8 cellular contexts compared by ENCODE assay signal in genomic region chr2:55111570-55112228, GRCh38.
DNase-seq lines count a peak whose midpoint lies in the region; ATAC-seq and TF ChIP-seq lines count a peak whose summit lies in the region.

No MANE protein-coding gene starts in this region.

- H3K4me1 ChIP-seq in DND-41 (ENCODE audit: insufficient read depth, low read length), result peaks cover 8% of the 10 kb centered on the region
- H3K4me1 ChIP-seq in right atrium auricular region, result peaks cover 0 to 38% of the 10 kb centered on the region in 2 donors
- no peaks in the 10 kb centered on the region for H3K4me1 ChIP-seq in CD4-positive, alpha-beta memory T cell (ENCODE audit: insufficient read depth, low read length)

- H3K9me3 ChIP-seq in DND-41 (ENCODE audit: insufficient read depth, low read length, severe bottlenecking), result no peaks in the 10 kb centered on the region
- H3K9me3 ChIP-seq in right atrium auricular region, result no peaks in the 10 kb centered on the region
- H3K9me3 ChIP-seq in CD4-positive, alpha-beta memory T cell (ENCODE audit: control insufficient read depth in 1 of 2, low read length in 2 of 2), result no peaks in the 10 kb centered on the region

- no peak overlapping the region for H3K4me2 ChIP-seq in DND-41 (ENCODE audit: insufficient read depth, low read length)

- no peak overlapping the region for H3K4me3 Mint-ChIP-seq in CD4-positive, alpha-beta memory T cell

- 34 to 82% (median 35%) methylated on average over 11 of the region's 11 CpGs for WGBS in adipose tissue, 3 donors

- TF ChIP-seq CTCF in DND-41 (IDR thresholded peaks at IDR 0.05; ENCODE audit: borderline replicate concordance, extremely low read depth, low read length, poor library complexity, severe bottlenecking), result no peak
- TF ChIP-seq CTCF in right atrium auricular region (IDR thresholded peaks at IDR 0.05), result no peak

- H3K9ac ChIP-seq in DND-41 (ENCODE audit: low read depth, low read length), result no peak overlapping the region

- no peaks in the 10 kb centered on the region for H3K4me1 Mint-ChIP-seq in CD4-positive, alpha-beta memory T cell

- no peaks in the 10 kb centered on the region for H3K36me3 Mint-ChIP-seq in CD4-positive, alpha-beta memory T cell

- H3K27me3 Mint-ChIP-seq in CD4-positive, alpha-beta memory T cell, result no peaks in the 10 kb centered on the region

- POLR2A ChIA-PET in CD4-positive, alpha-beta memory T cell (lab: Charles Lee; ENCODE audit: partially characterized antibody), result no interaction called here

- H3K27ac Mint-ChIP-seq in CD4-positive, alpha-beta memory T cell, result no peak overlapping the region

- H3K4me3 ChIP-seq in DND-41 (ENCODE audit: low read depth in 1 of 2, low read length in 2 of 2) (no peak overlapping the region), right atrium auricular region (peak overlapping the region in 1 of 2 donors; percentile 0)
- no peak overlapping the region for H3K4me3 ChIP-seq in CD4-positive, alpha-beta memory T cell (ENCODE audit: low read length in 2 of 2)

- no peaks in the 10 kb centered on the region for H3K27me3 ChIP-seq in DND-41 (ENCODE audit: insufficient read depth, low read length, poor library complexity)
- no peaks in the 10 kb centered on the region for H3K27me3 ChIP-seq in right atrium auricular region
- no peaks in the 10 kb centered on the region for H3K27me3 ChIP-seq in CD4-positive, alpha-beta memory T cell (ENCODE audit: insufficient read depth, low read length)

- ATAC-seq in DND-41 (ENCODE audit: insufficient read depth, low read depth), result peak; percentile 90

- H3K79me2 ChIP-seq in DND-41 (ENCODE audit: insufficient read depth, low read length), result no peaks in the 10 kb centered on the region

- no peaks in the 10 kb centered on the region for H4K20me1 ChIP-seq in DND-41 (ENCODE audit: insufficient read depth, low read length)

- H3K27ac ChIP-seq in DND-41 (ENCODE audit: low read length), result no peak overlapping the region; the same call in 1 of the 2 replicates
- H3K27ac ChIP-seq in adipose tissue (ENCODE audit: low read depth, low read length), result peak overlapping the region; percentile 20
- H3K27ac ChIP-seq in right atrium auricular region, result peak overlapping the region; percentile 90 to 94
- no peak overlapping the region for H3K27ac ChIP-seq in CD4-positive, alpha-beta memory T cell (ENCODE audit: low read depth, low read length)

- peak; percentile 60 for DNase-seq in DND-41
- peak; percentile 95 to 97 for DNase-seq in NCI-H187 (lab: John Stamatoyannopoulos, UW)
- DNase-seq in right atrium auricular region (ENCODE audit: low spot score), result peak; percentile 91
- peak; percentile 60 for DNase-seq in retina
- no peak for DNase-seq in activated CD4-positive, alpha-beta T cell treated with anti-CD3 and anti-CD28 coated beads for 4 hours
- DNase-seq in CD4-positive, alpha-beta memory T cell, result no peak
- DNase-seq in activated CD8-positive, alpha-beta memory T cell treated with anti-CD3 and anti-CD28 coated beads, Interleukin-2, amount 50 U/mL, for 48 hours, result no peak

- CTCF ChIA-PET in CD4-positive, alpha-beta memory T cell (lab: Charles Lee; ENCODE audit: partially characterized antibody), result no interaction called here

- H3K36me3 ChIP-seq in DND-41 (ENCODE audit: insufficient read depth, low read length) (no peaks in the 10 kb centered on the region), right atrium auricular region (no peaks in the 10 kb centered on the region)
- H3K36me3 ChIP-seq in CD4-positive, alpha-beta memory T cell (ENCODE audit: insufficient read depth, low read length), result no peaks in the 10 kb centered on the region

- H3K9me3 Mint-ChIP-seq in CD4-positive, alpha-beta memory T cell, result no peaks in the 10 kb centered on the region

- no peak overlapping the region for H2AFZ ChIP-seq in DND-41 (ENCODE audit: low read depth, low read length)

- intact Hi-C loops in CD4-positive, alpha-beta memory T cell (cut with micrococcal nuclease), result no loop called here

Comparison
In these comparisons a context has a peak if more than half of its experiments do, and no peak if none do; other contexts are left out.
1. DNase-seq: peak in DND-41 (single experiment), NCI-H187 (2 of 2), right atrium auricular region (single experiment) and retina (single experiment); none in activated CD4-positive, alpha-beta T cell treated with anti-CD3 and anti-CD28 coated beads for 4 hours (0 of 2), CD4-positive, alpha-beta memory T cell (0 of 5) and activated CD8-positive, alpha-beta memory T cell treated with anti-CD3 and anti-CD28 coated beads, Interleukin-2, amount 50 U/mL, for 48 hours (single experiment).
2. H3K27ac ChIP-seq: peak in adipose tissue (single experiment) and right atrium auricular region (2 of 2); none in DND-41 (single experiment) and CD4-positive, alpha-beta memory T cell (single experiment).